11 cellular contexts compared by ENCODE assay signal in genomic region chrY:14523881-14524245, GRCh38. TPM values are rescaled to one million over a fixed set of nuclear protein-coding genes. Genes with fewer than 3 reads are reported as not detected.
DNase-seq lines count a peak whose midpoint lies in the region; ATAC-seq and TF ChIP-seq lines count a peak whose summit lies in the region.
"Had no signal": no experiment of that assay in that cellular context is flagged by ENCODE, and none has a peak within 500 bp of the region (broad histone marks: within the 10 kb centered on the region; RNA-seq: fewer than 3 reads in every experiment).

No MANE protein-coding gene starts in this region.

- CTCF ChIA-PET in OCI-LY7 (lab: Charles Lee; ENCODE audit: unreplicated experiment) = no interaction called here

- peak overlapping the region in 7 of 12 donors; percentile 34 to 60 (median 51) for H3K4me3 ChIP-seq in heart left ventricle
- H3K4me3 ChIP-seq in RWPE2 (ENCODE audit: severe bottlenecking) = peak overlapping the region; percentile 52
- H3K4me3 ChIP-seq in thoracic aorta = peak overlapping the region; percentile 74
- peak overlapping the region in 1 of 4 donors; percentile 39 for H3K4me3 ChIP-seq in gastrocnemius medialis
- H3K4me3 ChIP-seq in WERI-Rb-1 (ENCODE audit: low read depth, low read length) = no peak overlapping the region
- no peak overlapping the region for H3K4me3 ChIP-seq in OCI-LY7 (ENCODE audit: low read depth, low read length, poor library complexity, severe bottlenecking)

- peak overlapping the region; percentile 94 for H3K4me3 Mint-ChIP-seq in glutamatergic neuron (ENCODE audit: unreplicated experiment)
- H3K4me3 Mint-ChIP-seq: neural crest cell had no signal

- peaks cover 3% of the 10 kb centered on the region for H3K4me1 Mint-ChIP-seq in glutamatergic neuron (ENCODE audit: low read depth, unreplicated experiment)
- H3K4me1 Mint-ChIP-seq: neural crest cell had no signal

- H3K79me2 ChIP-seq in OCI-LY7 (ENCODE audit: insufficient read depth, low read depth, low read length) = no peaks in the 10 kb centered on the region

- H3K27ac ChIP-seq in heart left ventricle = no peak overlapping the region
- no peak overlapping the region for H3K27ac ChIP-seq in RWPE2 (ENCODE audit: poor library complexity, severe bottlenecking)
- H3K27ac ChIP-seq in thoracic aorta = no peak overlapping the region
- H3K27ac ChIP-seq in gastrocnemius medialis = no peak overlapping the region
- H3K27ac ChIP-seq in WERI-Rb-1 = no peak overlapping the region
- H3K27ac ChIP-seq in OCI-LY7 (ENCODE audit: low read depth, low read length, poor library complexity, severe bottlenecking) = no peak overlapping the region

- H3K4me1 ChIP-seq in heart left ventricle (no peaks in the 10 kb centered on the region), RWPE2 (ENCODE audit: insufficient read depth, poor library complexity, severe bottlenecking) (no peaks in the 10 kb centered on the region), thoracic aorta (ENCODE audit: control insufficient read depth in 1 of 2, low read depth in 2 of 2) (no peaks in the 10 kb centered on the region), gastrocnemius medialis (no peaks in the 10 kb centered on the region), OCI-LY7 (ENCODE audit: insufficient read depth, low read length, poor library complexity, severe bottlenecking) (no peaks in the 10 kb centered on the region)

- H3K27ac Mint-ChIP-seq in glutamatergic neuron (ENCODE audit: unreplicated experiment) = peak overlapping the region; percentile 52
- H3K27ac Mint-ChIP-seq: CD8-positive, alpha-beta memory T cell had no signal

- no peak overlapping the region for H3K4me2 ChIP-seq in OCI-LY7 (ENCODE audit: low read length)

- no peak for DNase-seq in heart left ventricle
- DNase-seq in left ventricle myocardium superior = no peak
- no peak for DNase-seq in RWPE2 (ENCODE audit: low spot score)
- DNase-seq in glutamatergic neuron = no peak
- no peak for DNase-seq in thoracic aorta (ENCODE audit: low spot score)
- DNase-seq in gastrocnemius medialis = no peak
- DNase-seq in WERI-Rb-1 = no peak
- DNase-seq in OCI-LY7 (ENCODE audit: low spot score) = no peak

- H3K9me3 ChIP-seq in heart left ventricle (no peaks in the 10 kb centered on the region), RWPE2 (ENCODE audit: severe bottlenecking) (no peaks in the 10 kb centered on the region), thoracic aorta (no peaks in the 10 kb centered on the region), gastrocnemius medialis (no peaks in the 10 kb centered on the region), WERI-Rb-1 (ENCODE audit: severe bottlenecking) (no peaks in the 10 kb centered on the region), OCI-LY7 (ENCODE audit: low read length) (no peaks in the 10 kb centered on the region)

- H3K36me3 Mint-ChIP-seq in glutamatergic neuron (ENCODE audit: unreplicated experiment) = no peaks in the 10 kb centered on the region
- H3K36me3 Mint-ChIP-seq: CD8-positive, alpha-beta memory T cell had no signal

- H3K27me3 Mint-ChIP-seq in glutamatergic neuron (ENCODE audit: unreplicated experiment) = peaks cover 4% of the 10 kb centered on the region

- POLR2A ChIA-PET in OCI-LY7 (lab: Charles Lee) = no interaction called here

- TF ChIP-seq CTCF in heart left ventricle (IDR thresholded peaks at IDR 0.05) (no peak), RWPE2 (IDR thresholded peaks at IDR 0.05; ENCODE audit: poor library complexity, severe bottlenecking) (no peak), glutamatergic neuron (IDR thresholded peaks at IDR 0.05; ENCODE audit: partially characterized antibody, unreplicated experiment) (no peak), thoracic aorta (IDR thresholded peaks at IDR 0.05) (no peak), gastrocnemius medialis (IDR thresholded peaks at IDR 0.05 in 4 of 5, conservative IDR thresholded peaks at IDR 0.05 in 1 of 5) (no peak), WERI-Rb-1 (IDR thresholded peaks at IDR 0.05; ENCODE audit: low read depth, low read length) (no peak), OCI-LY7 (conservative IDR thresholded peaks at IDR 0.05; ENCODE audit: low read length) (no peak)

- H4K20me1 ChIP-seq in OCI-LY7 (ENCODE audit: insufficient read depth, low read length) = no peaks in the 10 kb centered on the region

- WGBS in heart left ventricle, 4 donors = 0 to 1% methylated on average over 21 of the region's 21 CpGs; no CpG with 5 or more reads in 2 of the 4 donors

- H3K36me3 ChIP-seq in heart left ventricle = no peaks in the 10 kb centered on the region
- H3K36me3 ChIP-seq in RWPE2 (ENCODE audit: low read depth) = no peaks in the 10 kb centered on the region; the same call in 1 of the 2 replicates
- no peaks in the 10 kb centered on the region for H3K36me3 ChIP-seq in thoracic aorta
- H3K36me3 ChIP-seq in gastrocnemius medialis = no peaks in the 10 kb centered on the region
- no peaks in the 10 kb centered on the region for H3K36me3 ChIP-seq in WERI-Rb-1
- H3K36me3 ChIP-seq in OCI-LY7 (ENCODE audit: insufficient read depth, low read length) = no peaks in the 10 kb centered on the region

- H3K9me3 Mint-ChIP-seq in glutamatergic neuron (ENCODE audit: unreplicated experiment) = no peaks in the 10 kb centered on the region
- H3K9me3 Mint-ChIP-seq: CD8-positive, alpha-beta memory T cell; neural crest cell had no signal

- BruUV-seq in OCI-LY7 (replicated peaks; lab: Mats Ljungman, UMichigan) = no TSS peak

- no peak overlapping the region for H2AFZ ChIP-seq in OCI-LY7 (ENCODE audit: low read length)

- intact Hi-C loops in heart left ventricle (cut with DNase I) (no loop called here), left ventricle myocardium superior (cut with micrococcal nuclease) (no loop called here), gastrocnemius medialis (cut with DNase I; ENCODE audit: low total_unique reads) (no loop called here), OCI-LY7 (cut with micrococcal nuclease; ENCODE audit: unreplicated experiment) (no loop called here)

- in situ Hi-C loops in gastrocnemius medialis (cut with MboI; ENCODE audit: low sequenced_read_pairs in 4 of 4) = loop anchor here in 1 of 4 donors (25.0 kb wide), 1 partner anchor 88 kb away; no protein-coding TSS in a partner anchor

- no peaks in the 10 kb centered on the region for H3K9me2 ChIP-seq in OCI-LY7 (ENCODE audit: insufficient read depth, low read length)

- H3K27me3 ChIP-seq in heart left ventricle (peaks cover 0 to 8% (median 0%) of the 10 kb centered on the region in 9 donors), RWPE2 (ENCODE audit: insufficient read depth, poor library complexity, severe bottlenecking) (peaks cover 15% of the 10 kb centered on the region), thoracic aorta (replicated peaks; ENCODE audit: insufficient read depth) (no peaks in the 10 kb centered on the region), gastrocnemius medialis (no peaks in the 10 kb centered on the region), WERI-Rb-1 (ENCODE audit: insufficient read depth, low read depth, severe bottlenecking) (no peaks in the 10 kb centered on the region)

- TF ChIP-seq POLR2A in heart left ventricle (IDR thresholded peaks at IDR 0.05) (no peak), gastrocnemius medialis (IDR thresholded peaks at IDR 0.05) (no peak)

- ATAC-seq in heart left ventricle (no peak), left ventricle myocardium superior (no peak), RWPE2 (ENCODE audit: low read depth) (peak; percentile 26), thoracic aorta (ENCODE audit: insufficient number of reproducible peaks, low FRiP score, low read depth) (no peak), gastrocnemius medialis (no peak)

RNA-seq across cellular contexts. Expression of gene NLGN4Y, which starts 0.5 kb away (rescaled TPM):
- 1 to 10 TPM in 4 of 9 donors, under 1 TPM in 1, not detected in 4; 0.05 to 3.4 (median 1.6) TPM for total RNA-seq in heart left ventricle
- polyA plus RNA-seq in heart left ventricle = under 1 TPM; 0.23 to 0.73 TPM
- total RNA-seq in left ventricle myocardium superior = 0.67 TPM
- 16.5 TPM for total RNA-seq in glutamatergic neuron (ENCODE audit: unreplicated experiment)
- 10 to 100 TPM; 27.1 to 55.9 TPM for total RNA-seq in thoracic aorta
- total RNA-seq in gastrocnemius medialis = 10 to 100 TPM in 1 of 4 donors, 1 to 10 TPM in 1, not detected in 2; 9.6 to 24.3 TPM
- not detected in 2 replicates for total RNA-seq in OCI-LY7 (2014; rRNA removed; shearing (Covaris generic))
- total RNA-seq in OCI-LY7 (2022) = not detected in 2 replicates
- total RNA-seq: neural crest cell, RPMI7951 had no signal
- polyA plus RNA-seq: CD8-positive, alpha-beta memory T cell had no signal

Comparison
In these comparisons a context has a peak if more than half of its experiments do, and no peak if none do; other contexts are left out.
1. H3K4me3 ChIP-seq: peak in heart left ventricle (7 of 12), RWPE2 (single experiment) and thoracic aorta (single experiment); none in WERI-Rb-1 (single experiment) and OCI-LY7 (single experiment).